ENCODE assay signal across 8 cellular contexts in genomic region chr2:202033317-202034248, GRCh38. TPM values are rescaled to one million over a fixed set of nuclear protein-coding genes. Genes with fewer than 3 reads are reported as not detected.
DNase-seq lines count a peak whose midpoint lies in the region; ATAC-seq and TF ChIP-seq lines count a peak whose summit lies in the region.

FZD7 (plus strand) TSS chr2:202033855; CDS start chr2:202034648, 793 bp downstream.

- ATAC-seq in GM18519 (IDR thresholded peaks at IDR 0.05; ENCODE audit: low FRiP score, unreplicated experiment) (peak; percentile 60), HG03064 (IDR thresholded peaks at IDR 0.05; ENCODE audit: low read depth, unreplicated experiment) (peak; percentile 78), left lobe of liver (peak; percentile 94)

- TF ChIP-seq CTCF in AG04449 (IDR thresholded peaks at IDR 0.05; ENCODE audit: insufficient read depth, low read length, missing control alignments), result peak; percentile 19
- TF ChIP-seq CTCF in coronary artery (IDR thresholded peaks at IDR 0.05), result no peak

- peak within 1 kb of the TSS; percentile 62 for H3K27ac Mint-ChIP-seq in activated CD4-positive, alpha-beta T cell treated with anti-CD3 and anti-CD28 coated beads, Interleukin-2, amount 10 ng/mL, durations not matched to agents 24 days and 14 days

- H3K36me3 Mint-ChIP-seq in activated CD4-positive, alpha-beta T cell treated with anti-CD3 and anti-CD28 coated beads, Interleukin-2, amount 10 ng/mL, durations not matched to agents 24 days and 14 days (ENCODE audit: low read depth), result no peaks in the 10 kb centered on the region

- no peaks in the 10 kb centered on the region for H3K9me3 Mint-ChIP-seq in activated CD4-positive, alpha-beta T cell treated with anti-CD3 and anti-CD28 coated beads, Interleukin-2, amount 10 ng/mL, durations not matched to agents 24 days and 14 days

- H3K4me3 ChIP-seq in AG04449 (ENCODE audit: low read depth, low read length) (peak within 1 kb of the TSS; percentile 91), coronary artery (peak within 1 kb of the TSS; percentile 86)

- peaks cover 42% of the 10 kb centered on the region for H3K27me3 Mint-ChIP-seq in activated CD4-positive, alpha-beta T cell treated with anti-CD3 and anti-CD28 coated beads, Interleukin-2, amount 10 ng/mL, durations not matched to agents 24 days and 14 days

- CTCF ChIA-PET in AG04449 (lab: Yijun Ruan, JAX), result interaction anchor here (0.6 kb wide), 1 partner anchor 202 kb away, joined by 3 read pairs; no protein-coding TSS in a partner anchor

- intact Hi-C loops in activated CD4-positive, alpha-beta T cell treated with anti-CD3 and anti-CD28 coated beads, Interleukin-2, amount 10 ng/mL, durations not matched to agents 24 days and 14 days (cut with micrococcal nuclease), result loop anchor here (2.0 to 10.0 kb wide), 6 partner anchors 139 to 851 kb away; partner anchors contain the start of genes ALS2, CASP10, STRADB and TRAK2

- DNase-seq in AG04449 (ENCODE audit: low read depth, low spot score) (peak; percentile 63), NCI-H226 (peak; percentile 56), coronary artery (ENCODE audit: low spot score) (peak; percentile 94), left lobe of liver (ENCODE audit: low spot score) (peak; percentile 94)
- peak; percentile 96 for DNase-seq in activated CD4-positive, alpha-beta T cell treated with anti-CD3 and anti-CD28 coated beads, Interleukin-2, amount 10 ng/mL, durations not matched to agents 24 days and 14 days
- peak; percentile 81 for DNase-seq in stimulated activated CD4-positive, alpha-beta T cell treated with anti-CD3 and anti-CD28 coated beads, Interleukin-1b, Interleukin-23, amount 100 ng/mL, for 48 hours

- H3K4me3 Mint-ChIP-seq in activated CD4-positive, alpha-beta T cell treated with anti-CD3 and anti-CD28 coated beads, Interleukin-2, amount 10 ng/mL, durations not matched to agents 24 days and 14 days, result peak within 1 kb of the TSS; percentile 85

- peaks cover 12% of the 10 kb centered on the region for H3K4me1 Mint-ChIP-seq in activated CD4-positive, alpha-beta T cell treated with anti-CD3 and anti-CD28 coated beads, Interleukin-2, amount 10 ng/mL, durations not matched to agents 24 days and 14 days

- POLR2A ChIA-PET in AG04449 (lab: Yijun Ruan, JAX), result interaction anchor here (0.7 to 1.0 kb wide), 3 partner anchors 9 to 124 kb away, joined by 3 to 4 read pairs (median 4); no protein-coding TSS in a partner anchor

- peak within 1 kb of the TSS; percentile 93 to 94 for H3K27ac ChIP-seq in coronary artery

RNA-seq across cellular contexts. Expression of gene FZD7, which starts in this region (rescaled TPM):
- 1.3 TPM in 2 replicates for total RNA-seq in activated CD4-positive, alpha-beta T cell treated with anti-CD3 and anti-CD28 coated beads, Interleukin-2, amount 10 ng/mL, durations not matched to agents 24 days and 14 days
- total RNA-seq in left lobe of liver, result 0.75 TPM

Comparison
In these comparisons a context has a peak if more than half of its experiments do, and no peak if none do; other contexts are left out.
1. Peak in every context shown above with its lines: DNase-seq, ATAC-seq, H3K4me3 ChIP-seq and H3K27ac ChIP-seq.
2. Peak in DNase-seq and ATAC-seq in left lobe of liver; RNA of the gene not detected or under 1 TPM.